ENCODE assay signal across 6 cellular contexts in genomic region chr4:177227636-177228035, GRCh38.
"Had no signal": no experiment of that assay in that cellular context is flagged by ENCODE, and none has a peak within 500 bp of the region (broad histone marks: within the 10 kb centered on the region; RNA-seq: fewer than 3 reads in every experiment).

No MANE protein-coding gene starts in this region.

- H3K4me3 ChIP-seq: GM23338 had no signal

- H3K27me3 Mint-ChIP-seq: IgD-negative memory B cell had no signal

- H2AFZ ChIP-seq: GM23338 had no signal

- H3K4me3 Mint-ChIP-seq: GM23338, H9, IgD-negative memory B cell had no signal

- H3K4me2 ChIP-seq: GM23338 had no signal

- H3K9me3 Mint-ChIP-seq: GM23338, IgD-negative memory B cell had no signal

- DNase-seq: H9, HCEC 1CT, KBM-7 had no signal

- ATAC-seq: GM23338, HepG2 had no signal

- H3K27ac Mint-ChIP-seq: GM23338, H9 had no signal
